In genomic region chr5:23147625-23148024, GRCh38 we compare ENCODE assay signal across 33 cellular contexts.
"Had no signal": no experiment of that assay in that cellular context is flagged by ENCODE, and none has a peak within 500 bp of the region (broad histone marks: within the 10 kb centered on the region; RNA-seq: fewer than 3 reads in every experiment).

No MANE protein-coding gene starts in this region.

- H3K27ac Mint-ChIP-seq: activated B cell treated with CpG ODN at 0.5 μM for 24 hours; activated CD4-positive, alpha-beta memory T cell treated with anti-CD3 and anti-CD28 coated beads for 36 hours; activated CD4-positive, alpha-beta T cell treated with anti-CD3 and anti-CD28 coated beads, Interleukin-2, amount 10 ng/mL, durations not matched to agents 24 days and 14 days; activated CD8-positive, alpha-beta T cell treated with anti-CD3 and anti-CD28 coated beads for 36 hours; activated naive CD4-positive, alpha-beta T cell treated with anti-CD3 and anti-CD28 coated beads for 36 hours; activated naive CD4-positive, alpha-beta T cell treated with anti-CD3 and anti-CD28 coated beads, Interleukin-2, amount 50 U/mL, for 72 hours; activated naive CD8-positive, alpha-beta T cell treated with anti-CD3 and anti-CD28 coated beads for 36 hours; activated T-cell treated with anti-CD3 and anti-CD28 coated beads, Interleukin-2, amount 50 U/mL, for 72 hours; activated T-helper 1 cell treated with anti-CD3 and anti-CD28 coated beads, Interleukin-12 subunit alpha, Interleukin-12 subunit beta, Interleukin-2, Interleukin-4 antibody, amounts not matched to agents 30 ng/mL and 10 ng/mL and 1 ng/mL, durations not matched to agents 14 hours and 24 hours and 36 hours; activated T-helper 17 cell treated with anti-CD3 and anti-CD28 coated beads, Interleukin-2, amount 50 U/mL, for 72 hours; T-cell; T-helper 17 cell had no signal

- H3K4me3 ChIP-seq: adrenal gland, body of pancreas, breast epithelium had no signal

- H3K27me3 Mint-ChIP-seq: activated B cell treated with CpG ODN at 0.5 μM for 24 hours; activated CD4-positive, alpha-beta memory T cell treated with anti-CD3 and anti-CD28 coated beads for 36 hours; activated CD4-positive, alpha-beta T cell treated with anti-CD3 and anti-CD28 coated beads, Interleukin-2, amount 10 ng/mL, durations not matched to agents 24 days and 14 days; activated CD8-positive, alpha-beta T cell treated with anti-CD3 and anti-CD28 coated beads for 36 hours; activated naive CD8-positive, alpha-beta T cell treated with anti-CD3 and anti-CD28 coated beads for 36 hours; activated T-helper 17 cell treated with anti-CD3 and anti-CD28 coated beads, Interleukin-2, amount 50 U/mL, for 72 hours; T-cell; T-helper 17 cell had no signal

- H3K9me3 Mint-ChIP-seq: activated B cell treated with CpG ODN at 0.5 μM for 24 hours had no signal

- H3K4me1 ChIP-seq: adrenal gland, body of pancreas, breast epithelium had no signal

- H3K36me3 ChIP-seq: adrenal gland, brain microvascular endothelial cell, breast epithelium had no signal

- H3K36me3 Mint-ChIP-seq: activated CD4-positive, alpha-beta memory T cell treated with anti-CD3 and anti-CD28 coated beads for 36 hours; activated naive CD8-positive, alpha-beta T cell treated with anti-CD3 and anti-CD28 coated beads for 36 hours; T-cell had no signal

- ATAC-seq: activated CD8-positive, alpha-beta T cell treated with anti-CD3 and anti-CD28 coated beads for 36 hours; activated naive CD4-positive, alpha-beta T cell treated with anti-CD3 and anti-CD28 coated beads, Interleukin-2, amount 50 U/mL, for 72 hours; activated T-cell treated with anti-CD3 and anti-CD28 coated beads, Interleukin-2, amount 50 U/mL, for 4 hours; activated T-cell treated with anti-CD3 and anti-CD28 coated beads, Interleukin-2, amount 50 U/mL, for 72 hours; activated T-helper 17 cell treated with anti-CD3 and anti-CD28 coated beads, Interleukin-2, amount 50 U/mL, for 72 hours; body of pancreas; T-cell; T-helper 17 cell had no signal

- H3K27me3 ChIP-seq: adrenal gland, body of pancreas, brain microvascular endothelial cell, breast epithelium had no signal

- H3K4me3 Mint-ChIP-seq: activated B cell treated with CpG ODN at 0.5 μM for 24 hours; activated CD4-positive, alpha-beta memory T cell treated with anti-CD3 and anti-CD28 coated beads for 36 hours; activated CD4-positive, alpha-beta T cell treated with anti-CD3 and anti-CD28 coated beads, Interleukin-2, amount 10 ng/mL, durations not matched to agents 24 days and 14 days; activated CD8-positive, alpha-beta T cell treated with anti-CD3 and anti-CD28 coated beads for 36 hours; activated naive CD4-positive, alpha-beta T cell treated with anti-CD3 and anti-CD28 coated beads for 36 hours; activated naive CD8-positive, alpha-beta T cell treated with anti-CD3 and anti-CD28 coated beads for 36 hours; activated T-cell treated with anti-CD3 and anti-CD28 coated beads, Interleukin-2, amount 50 U/mL, for 4 hours; activated T-cell treated with anti-CD3 and anti-CD28 coated beads, Interleukin-2, amount 50 U/mL, for 72 hours; activated T-helper 1 cell treated with anti-CD3 and anti-CD28 coated beads, Interleukin-12 subunit alpha, Interleukin-12 subunit beta, Interleukin-2, Interleukin-4 antibody, amounts not matched to agents 30 ng/mL and 10 ng/mL and 1 ng/mL, durations not matched to agents 14 hours and 24 hours and 36 hours; activated T-helper 17 cell treated with anti-CD3 and anti-CD28 coated beads, Interleukin-2, amount 50 U/mL, for 72 hours; T-cell; T-helper 17 cell had no signal

- DNase-seq: activated B cell treated with CpG ODN at 0.5 μM for 24 hours; activated CD4-positive, alpha-beta memory T cell treated with anti-CD3 and anti-CD28 coated beads for 36 hours; activated CD4-positive, alpha-beta T cell treated with anti-CD3 and anti-CD28 coated beads for 4 hours; activated CD4-positive, alpha-beta T cell treated with anti-CD3 and anti-CD28 coated beads, Interleukin-2, amount 10 ng/mL, durations not matched to agents 24 days and 14 days; activated CD4-positive, alpha-beta T cell treated with anti-CD3 and anti-CD28 coated beads, Interleukin-2, amount 50 U/mL, for 1 hour; activated CD4-positive, alpha-beta T cell treated with anti-CD3 and anti-CD28 coated beads, Interleukin-2, amount 50 U/mL, for 4 hours; activated CD4-positive, CD25-positive, alpha-beta regulatory T cell treated with anti-CD3 and anti-CD28 coated beads, Interleukin-2, amount 50 U/mL, for 72 hours; activated CD8-positive, alpha-beta memory T cell treated with anti-CD3 and anti-CD28 coated beads, Interleukin-2, amount 50 U/mL, for 4 hours; activated CD8-positive, alpha-beta T cell treated with anti-CD3 and anti-CD28 coated beads for 36 hours; activated effector memory CD4-positive, alpha-beta T cell treated with anti-CD3 and anti-CD28 coated beads, Interleukin-2, amount 50 U/mL, for 16 hours; activated gamma-delta T cell treated with Interleukin-2 at 50 U/mL for 16 hours; activated naive CD4-positive, alpha-beta T cell; activated naive CD4-positive, alpha-beta T cell treated with anti-CD3 and anti-CD28 coated beads for 36 hours; activated naive CD4-positive, alpha-beta T cell treated with anti-CD3 and anti-CD28 coated beads, Interleukin-2, amount 50 U/mL, for 16 hours; activated naive CD8-positive, alpha-beta T cell treated with anti-CD3 and anti-CD28 coated beads for 36 hours; activated T-cell treated with anti-CD3 and anti-CD28 coated beads for 4 hours; activated T-cell treated with anti-CD3 and anti-CD28 coated beads, Interleukin-2, amount 50 U/mL, for 1 hour; activated T-cell treated with anti-CD3 and anti-CD28 coated beads, Interleukin-2, amount 50 U/mL, for 4 hours; activated T-cell treated with anti-CD3 and anti-CD28 coated beads, Interleukin-2, amount 50 U/mL, for 72 hours; adrenal gland; amniotic stem cell; aorta; body of pancreas; brain microvascular endothelial cell; central memory CD4-positive, alpha-beta T cell; T-cell; T-helper 17 cell; T-helper 9 cell had no signal

- H3K9me3 ChIP-seq: adrenal gland, body of pancreas had no signal

- H3K27ac ChIP-seq: adrenal gland, body of pancreas, brain microvascular endothelial cell, breast epithelium, VCaP had no signal

- H3K4me1 Mint-ChIP-seq: activated B cell treated with CpG ODN at 0.5 μM for 24 hours; activated CD4-positive, alpha-beta T cell treated with anti-CD3 and anti-CD28 coated beads, Interleukin-2, amount 10 ng/mL, durations not matched to agents 24 days and 14 days; activated naive CD8-positive, alpha-beta T cell treated with anti-CD3 and anti-CD28 coated beads for 36 hours; activated T-helper 17 cell treated with anti-CD3 and anti-CD28 coated beads, Interleukin-2, amount 50 U/mL, for 72 hours; T-cell; T-helper 17 cell had no signal
